11 cellular contexts compared by ENCODE assay signal in the genomic region with DNA sequence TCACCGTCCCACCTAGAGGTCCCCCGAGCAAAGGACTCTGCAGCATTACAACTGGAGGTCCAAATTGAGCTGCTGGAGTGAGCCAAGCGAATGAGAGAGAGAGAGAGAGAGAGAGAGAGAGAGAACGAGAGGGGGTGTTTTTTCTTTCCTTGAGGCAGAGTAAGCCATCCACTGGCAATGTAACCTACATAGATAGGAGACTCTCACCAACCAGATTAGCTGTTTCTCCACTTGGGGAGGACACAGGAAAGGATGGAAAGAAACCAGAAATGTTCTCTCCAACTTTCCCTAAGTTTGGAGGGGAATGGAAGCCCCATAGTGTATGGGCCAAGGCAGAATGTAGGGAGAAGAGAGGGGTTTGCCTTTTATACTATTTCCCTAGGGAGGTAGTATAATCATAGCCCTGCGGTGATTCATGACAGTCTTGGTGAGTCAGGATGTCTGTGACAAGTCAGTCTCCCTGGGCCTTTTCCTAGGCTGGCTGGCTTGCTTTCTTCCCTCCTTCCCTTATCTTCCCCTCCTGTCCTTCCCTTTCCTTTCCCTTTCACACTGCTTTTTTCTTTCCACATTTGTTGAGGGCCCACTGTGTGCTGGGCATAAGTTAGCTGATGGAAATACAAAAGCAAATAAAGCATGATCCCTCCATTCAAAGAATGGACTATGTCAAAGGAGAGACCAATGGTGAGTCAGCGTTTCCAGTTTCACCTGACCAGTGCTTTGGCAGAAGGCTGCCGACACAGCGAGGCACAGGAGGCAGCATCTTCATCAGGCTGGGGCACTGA. TPM values are rescaled to one million over a fixed set of nuclear protein-coding genes. Genes with fewer than 3 reads are reported as not detected.
DNase-seq lines count a peak whose midpoint lies in the region; ATAC-seq and TF ChIP-seq lines count a peak whose summit lies in the region.
"Had no signal": no experiment of that assay in that cellular context is flagged by ENCODE, and none has a peak within 500 bp of the region (broad histone marks: within the 10 kb centered on the region; RNA-seq: fewer than 3 reads in every experiment).

No MANE protein-coding gene starts in this region.

- H3K4me1 Mint-ChIP-seq in brain = peaks cover 59% of the 10 kb centered on the region

- H3K27me3 Mint-ChIP-seq in brain = no peaks in the 10 kb centered on the region

- no peak overlapping the region for H2BK15ac ChIP-seq in mesendoderm (replicated peaks; ENCODE audit: low read depth)

- no peak overlapping the region for H3K18ac ChIP-seq in mesendoderm (ENCODE audit: low read length)

- no peak overlapping the region for H3K23ac ChIP-seq in mesendoderm (ENCODE audit: low read length)

- no peak overlapping the region for H2AK5ac ChIP-seq in mesendoderm (ENCODE audit: low read length)

- H3K9me3 Mint-ChIP-seq in brain = no peaks in the 10 kb centered on the region
- H3K9me3 Mint-ChIP-seq: activated naive CD8-positive, alpha-beta T cell treated with anti-CD3 and anti-CD28 coated beads, Interleukin-2, amount 10 ng/mL, durations not matched to agents 7 days and 5 days had no signal

- no peak overlapping the region for H2BK120ac ChIP-seq in mesendoderm (ENCODE audit: low read depth, low read length)

- H4K8ac ChIP-seq in mesendoderm (ENCODE audit: low read depth, low read length) = no peak overlapping the region

- H3K36me3 ChIP-seq in BE2C (no peaks in the 10 kb centered on the region), HUES48 (ENCODE audit: control insufficient read depth, insufficient read depth, low read length) (no peaks in the 10 kb centered on the region), mesendoderm (ENCODE audit: control insufficient read depth, insufficient read depth, low read length) (no peaks in the 10 kb centered on the region)

- no peak overlapping the region for H3K4ac ChIP-seq in mesendoderm (ENCODE audit: low read depth, low read length)

- DNase-seq in BE2C (peak; percentile 39), mesendoderm (peak; percentile 36), NCI-H524 treated with DMSO at 0.1 percent for 48 hours (lab: John Stamatoyannopoulos, UW) (no peak)
- DNase-seq: activated naive CD8-positive, alpha-beta T cell treated with anti-CD3 and anti-CD28 coated beads, Interleukin-2, amount 10 ng/mL, durations not matched to agents 7 days and 5 days; NCI-H1048; stimulated activated CD4-positive, alpha-beta T cell treated with anti-CD3 and anti-CD28 coated beads, Interleukin-4, amount 100 ng/mL, for 4 hours had no signal

- H3K56ac ChIP-seq in mesendoderm (ENCODE audit: low read length) = no peak overlapping the region

- no peak overlapping the region for H4K5ac ChIP-seq in mesendoderm (ENCODE audit: low read length)

- H3K4me1 ChIP-seq in BE2C (peaks cover 3% of the 10 kb centered on the region; the same call in 1 of the 2 replicates), HUES48 (ENCODE audit: control insufficient read depth, insufficient read depth, low read length) (peaks cover 43% of the 10 kb centered on the region), mesendoderm (ENCODE audit: control insufficient read depth, low read depth, low read length) (no peaks in the 10 kb centered on the region)

- H3K4me2 ChIP-seq in mesendoderm (ENCODE audit: low read length) = no peak overlapping the region

- H3K27me3 ChIP-seq in BE2C (no peaks in the 10 kb centered on the region), HUES48 (ENCODE audit: control insufficient read depth, insufficient read depth, low read length) (no peaks in the 10 kb centered on the region), mesendoderm (ENCODE audit: insufficient read depth, low read length, poor library complexity) (no peaks in the 10 kb centered on the region)

- H3K27ac ChIP-seq in HUES48 (ENCODE audit: low read depth, low read length) (peak overlapping the region; percentile 28), mesendoderm (ENCODE audit: low read depth, low read length) (no peak overlapping the region)

- ATAC-seq in GM18909 (IDR thresholded peaks at IDR 0.05; ENCODE audit: poor library complexity, unreplicated experiment) = no peak
- no peak for ATAC-seq in GM21786 (IDR thresholded peaks at IDR 0.05; ENCODE audit: unreplicated experiment)
- no peak for ATAC-seq in GM18867 (IDR thresholded peaks at IDR 0.05; ENCODE audit: unreplicated experiment)

- no CpG with 5 or more reads among the region's 8 CpGs for WGBS in mesendoderm (ENCODE audit: extremely low coverage, insufficient coverage, low lambda C conversion rate)

- no peaks in the 10 kb centered on the region for H3K79me2 ChIP-seq in mesendoderm (ENCODE audit: control insufficient read depth, insufficient read depth, low read length)

- H3K79me1 ChIP-seq in mesendoderm (ENCODE audit: low read length) = no peaks in the 10 kb centered on the region

- H3K4me3 Mint-ChIP-seq in brain = peak overlapping the region in 1 of 5 experiments; percentile 36
- H3K4me3 Mint-ChIP-seq: activated naive CD8-positive, alpha-beta T cell treated with anti-CD3 and anti-CD28 coated beads, Interleukin-2, amount 10 ng/mL, durations not matched to agents 7 days and 5 days had no signal

- H2BK5ac ChIP-seq in mesendoderm (ENCODE audit: low read length) = no peak overlapping the region

- TF ChIP-seq CTCF in BE2C (IDR thresholded peaks at IDR 0.05; ENCODE audit: low read depth, low read length) = no peak
- TF ChIP-seq CTCF in brain (conservative IDR thresholded peaks at IDR 0.05) = no peak

- H3K4me3 ChIP-seq in BE2C (ENCODE audit: low read depth, low read length) (no peak overlapping the region), HUES48 (ENCODE audit: low read depth, low read length) (no peak overlapping the region), mesendoderm (ENCODE audit: low read length) (no peak overlapping the region)

- no peak overlapping the region for H3K9ac ChIP-seq in HUES48 (ENCODE audit: low read depth, low read length)
- H3K9ac ChIP-seq in mesendoderm (ENCODE audit: low read length) = no peak overlapping the region

- H3K9me3 ChIP-seq in BE2C (no peaks in the 10 kb centered on the region), HUES48 (ENCODE audit: control insufficient read depth, insufficient read depth, low read length) (no peaks in the 10 kb centered on the region)

- H3K27ac Mint-ChIP-seq in brain = peak overlapping the region; percentile 34 to 94 (median 48)
- H3K27ac Mint-ChIP-seq: activated naive CD8-positive, alpha-beta T cell treated with anti-CD3 and anti-CD28 coated beads, Interleukin-2, amount 10 ng/mL, durations not matched to agents 7 days and 5 days had no signal

- H3K36me3 Mint-ChIP-seq in brain = no peaks in the 10 kb centered on the region
- H3K36me3 Mint-ChIP-seq: activated naive CD8-positive, alpha-beta T cell treated with anti-CD3 and anti-CD28 coated beads, Interleukin-2, amount 10 ng/mL, durations not matched to agents 7 days and 5 days had no signal

RNA-seq across cellular contexts. Expression of gene FNDC7, which starts 7.1 kb away (rescaled TPM):
- polyA plus RNA-seq in BE2C (2012; ENCODE audit: insufficient read depth, insufficient read length, low read depth) = 0.26 TPM
- not detected for polyA plus RNA-seq in brain (ENCODE audit: insufficient read depth, low read depth, low replicate concordance)
- 0.08 TPM for polyA plus RNA-seq in mesendoderm (2013, experiment 1 of 2)
- polyA plus RNA-seq in mesendoderm (2013, experiment 2 of 2) = 0.06 TPM

RNA-seq across cellular contexts. Expression of gene STXBP3, which starts 26.6 kb away (rescaled TPM):
- 12.1 TPM for polyA plus RNA-seq in BE2C (2012; ENCODE audit: insufficient read depth, insufficient read length, low read depth)
- 14.8 TPM for polyA plus RNA-seq in brain (ENCODE audit: insufficient read depth, low read depth, low replicate concordance)
- 20.5 TPM for polyA plus RNA-seq in mesendoderm (2013, experiment 1 of 2)
- polyA plus RNA-seq in mesendoderm (2013, experiment 2 of 2) = 19.9 TPM

RNA-seq across cellular contexts. Expression of gene PRPF38B, which starts 27.7 kb away (rescaled TPM):
- 54.9 TPM for polyA plus RNA-seq in BE2C (2012; ENCODE audit: insufficient read depth, insufficient read length, low read depth)
- polyA plus RNA-seq in brain (ENCODE audit: insufficient read depth, low read depth, low replicate concordance) = 16.9 TPM
- 52.6 TPM for polyA plus RNA-seq in mesendoderm (2013, experiment 1 of 2)
- polyA plus RNA-seq in mesendoderm (2013, experiment 2 of 2) = 55.4 TPM

RNA-seq across cellular contexts. Expression of gene HENMT1, which starts 59.0 kb away (rescaled TPM):
- polyA plus RNA-seq in BE2C (2012; ENCODE audit: insufficient read depth, insufficient read length, low read depth) = not detected
- polyA plus RNA-seq in brain (ENCODE audit: insufficient read depth, low read depth, low replicate concordance) = 16.3 TPM
- polyA plus RNA-seq in mesendoderm (2013, experiment 1 of 2) = 7.0 TPM
- polyA plus RNA-seq in mesendoderm (2013, experiment 2 of 2) = 6.8 TPM
